In genomic region chr9:98129451-98129881, GRCh38 we compare ENCODE assay signal across 10 cellular contexts. TPM values are rescaled to one million over a fixed set of nuclear protein-coding genes. Genes with fewer than 3 reads are reported as not detected.
DNase-seq lines count a peak whose midpoint lies in the region; ATAC-seq and TF ChIP-seq lines count a peak whose summit lies in the region.
"Had no signal": no experiment of that assay in that cellular context is flagged by ENCODE, and none has a peak within 500 bp of the region (broad histone marks: within the 10 kb centered on the region; RNA-seq: fewer than 3 reads in every experiment).

No MANE protein-coding gene starts in this region.

- H3K27me3 Mint-ChIP-seq in CD4-positive, alpha-beta memory T cell = no peaks in the 10 kb centered on the region

- no peak overlapping the region for H3K4me3 Mint-ChIP-seq in CD4-positive, alpha-beta memory T cell

- no peaks in the 10 kb centered on the region for H3K9me2 ChIP-seq in Karpas-422 (replicated peaks; ENCODE audit: insufficient read depth, low read length)

- no peaks in the 10 kb centered on the region for H3F3A ChIP-seq in smooth muscle cell (ENCODE audit: low read depth)

- H2AFZ ChIP-seq in Karpas-422 (ENCODE audit: low read length) (no peak overlapping the region), smooth muscle cell (ENCODE audit: low read depth) (no peak overlapping the region)
- H2AFZ ChIP-seq: hepatocyte had no signal

- H3K79me2 ChIP-seq in Karpas-422 (ENCODE audit: low read length) (no peaks in the 10 kb centered on the region), smooth muscle cell (ENCODE audit: low read depth) (no peaks in the 10 kb centered on the region)
- H3K79me2 ChIP-seq: hepatocyte had no signal

- peaks cover 5% of the 10 kb centered on the region for H3K4me1 ChIP-seq in CD4-positive, alpha-beta memory T cell (ENCODE audit: insufficient read depth, low read length)
- H3K4me1 ChIP-seq in Karpas-422 (ENCODE audit: low read length) = peaks cover 17% of the 10 kb centered on the region
- H3K4me1 ChIP-seq in smooth muscle cell (ENCODE audit: low read depth) = no peaks in the 10 kb centered on the region

- no peak overlapping the region for H3K4me3 ChIP-seq in CD4-positive, alpha-beta memory T cell (ENCODE audit: low read length in 2 of 2)
- H3K4me3 ChIP-seq in Karpas-422 (ENCODE audit: low read length) = no peak overlapping the region
- no peak overlapping the region for H3K4me3 ChIP-seq in fibroblast of mammary gland (ENCODE audit: control insufficient read depth, low read depth, low read length)
- H3K4me3 ChIP-seq in smooth muscle cell = no peak overlapping the region
- no peak overlapping the region for H3K4me3 ChIP-seq in dorsolateral prefrontal cortex
- H3K4me3 ChIP-seq: hepatocyte had no signal

- H3K4me2 ChIP-seq in Karpas-422 (ENCODE audit: low read depth, low read length, poor library complexity, severe bottlenecking) (no peak overlapping the region), smooth muscle cell (no peak overlapping the region)
- H3K4me2 ChIP-seq: hepatocyte had no signal

- H4K20me1 ChIP-seq in Karpas-422 (ENCODE audit: insufficient read depth, low read depth, low read length) (no peaks in the 10 kb centered on the region), smooth muscle cell (ENCODE audit: low read depth) (no peaks in the 10 kb centered on the region)

- WGBS in smooth muscle cell (ENCODE audit: low lambda C conversion rate) = 76% methylated on average over 10 of the region's 10 CpGs

- H3K9ac ChIP-seq in Karpas-422 (ENCODE audit: low read length) (no peak overlapping the region), smooth muscle cell (ENCODE audit: low read depth) (no peak overlapping the region)

- ATAC-seq in GM21381 (IDR thresholded peaks at IDR 0.05; ENCODE audit: unreplicated experiment) (peak; percentile 67), GM18498 (IDR thresholded peaks at IDR 0.05; ENCODE audit: unreplicated experiment) (no peak)

- no peaks in the 10 kb centered on the region for H3K27me3 ChIP-seq in CD4-positive, alpha-beta memory T cell (ENCODE audit: insufficient read depth, low read length)
- H3K27me3 ChIP-seq in Karpas-422 (ENCODE audit: low read length) (no peaks in the 10 kb centered on the region), smooth muscle cell (ENCODE audit: low read depth) (no peaks in the 10 kb centered on the region), dorsolateral prefrontal cortex (no peaks in the 10 kb centered on the region)
- H3K27me3 ChIP-seq: hepatocyte had no signal

- no peak overlapping the region for H3K27ac ChIP-seq in CD4-positive, alpha-beta memory T cell (ENCODE audit: low read depth, low read length)
- H3K27ac ChIP-seq in Karpas-422 (ENCODE audit: low read length) = no peak overlapping the region
- no peak overlapping the region for H3K27ac ChIP-seq in smooth muscle cell (ENCODE audit: low read depth)
- H3K27ac ChIP-seq in dorsolateral prefrontal cortex = no peak overlapping the region
- H3K27ac ChIP-seq: hepatocyte had no signal

- H3K36me3 ChIP-seq in CD4-positive, alpha-beta memory T cell (ENCODE audit: insufficient read depth, low read length) = peaks cover 19% of the 10 kb centered on the region
- no peaks in the 10 kb centered on the region for H3K36me3 ChIP-seq in Karpas-422 (ENCODE audit: insufficient read depth, low read length)
- no peaks in the 10 kb centered on the region for H3K36me3 ChIP-seq in smooth muscle cell (ENCODE audit: low read depth)

- no peaks in the 10 kb centered on the region for H3K9me3 Mint-ChIP-seq in CD4-positive, alpha-beta memory T cell

- intact Hi-C loops in CD4-positive, alpha-beta memory T cell (cut with micrococcal nuclease) = no loop called here
- intact Hi-C loops in dorsolateral prefrontal cortex (cut with DNase I) = no loop called here

- no peak for TF ChIP-seq CTCF in fibroblast of mammary gland (conservative IDR thresholded peaks at IDR 0.05; ENCODE audit: control insufficient read depth, insufficient read depth, low read depth, low read length)
- no peak for TF ChIP-seq CTCF in smooth muscle cell (IDR thresholded peaks at IDR 0.05; ENCODE audit: borderline replicate concordance, insufficient read depth, poor library complexity, severe bottlenecking)
- TF ChIP-seq CTCF in dorsolateral prefrontal cortex (IDR thresholded peaks at IDR 0.05 in 54 of 56, conservative IDR thresholded peaks at IDR 0.05 in 2 of 56; ENCODE audit: low read depth in 1 of 56, partially characterized antibody in 56 of 56) = no peak

- DNase-seq in CD4-positive, alpha-beta memory T cell = no peak
- peak; percentile 86 for DNase-seq in Karpas-422
- peak; percentile 10 for DNase-seq in fibroblast of mammary gland (ENCODE audit: low read depth)
- no peak for DNase-seq in smooth muscle cell (lab: John Stamatoyannopoulos, UW; ENCODE audit: unreplicated experiment)
- no peak for DNase-seq in DMS 273 (lab: John Stamatoyannopoulos, UW; ENCODE audit: unreplicated experiment)
- DNase-seq in dorsolateral prefrontal cortex = no peak
- DNase-seq: activated T-cell treated with anti-CD3 and anti-CD28 coated beads, Interleukin-2, amount 50 U/mL, for 48 hours had no signal

- POLR2A ChIA-PET in CD4-positive, alpha-beta memory T cell (lab: Charles Lee; ENCODE audit: partially characterized antibody) = interaction anchor here (1.2 to 2.4 kb wide), 2 partner anchors 9 to 11 kb away, joined by 4 to 6 read pairs; partner anchors contain the start of gene TRIM14

- H3K9me3 ChIP-seq in CD4-positive, alpha-beta memory T cell (ENCODE audit: control insufficient read depth in 1 of 2, low read length in 2 of 2) = no peaks in the 10 kb centered on the region
- no peaks in the 10 kb centered on the region for H3K9me3 ChIP-seq in Karpas-422 (ENCODE audit: low read length)
- H3K9me3 ChIP-seq in smooth muscle cell (replicated peaks; ENCODE audit: low read depth) = no peaks in the 10 kb centered on the region

- peaks cover 0 to 6% (median 3%) of the 10 kb centered on the region in 4 donors for H3K4me1 Mint-ChIP-seq in CD4-positive, alpha-beta memory T cell

- H3K36me3 Mint-ChIP-seq in CD4-positive, alpha-beta memory T cell = peaks cover 29 to 51% of the 10 kb centered on the region in 2 donors

- peak overlapping the region in 6 of 7 donors; percentile 23 to 86 (median 80) for H3K27ac Mint-ChIP-seq in CD4-positive, alpha-beta memory T cell

- CTCF ChIA-PET in CD4-positive, alpha-beta memory T cell (lab: Charles Lee; ENCODE audit: partially characterized antibody) = interaction anchor here (1.7 kb wide), 1 partner anchor 11 kb away, joined by 6 read pairs; the partner anchor contains the start of gene TRIM14

RNA-seq across cellular contexts. Expression of gene TRIM14, which starts 10.4 kb away (rescaled TPM):
- 10 to 100 TPM; 86.1 to 86.2 TPM for total RNA-seq in CD4-positive, alpha-beta memory T cell
- 10 to 100 TPM; 41.4 to 84.7 TPM for polyA plus RNA-seq in CD4-positive, alpha-beta memory T cell
- total RNA-seq in Karpas-422 (2014; rRNA removed; shearing (Covaris generic); ENCODE audit: low replicate concordance) = 17.5 and 18.3 TPM in 2 replicates
- total RNA-seq in smooth muscle cell (0.40 and 1.2 TPM in 2 replicates), dorsolateral prefrontal cortex (10 to 100 TPM in 114 of 120 experiments, 1 to 10 TPM in 6; 8.3 to 26.7 (median 14.6) TPM)
- 2.5 and 3.0 TPM in 2 replicates for polyA plus RNA-seq in smooth muscle cell

Comparison
In these comparisons a context has a peak if more than half of its experiments do, and no peak if none do; other contexts are left out.
1. DNase-seq: peak in Karpas-422 (single experiment) and fibroblast of mammary gland (single experiment); none in CD4-positive, alpha-beta memory T cell (0 of 5), smooth muscle cell (single experiment), DMS 273 (single experiment) and dorsolateral prefrontal cortex (0 of 10).